In genomic region chr14:72583316-72584272, GRCh38 we compare ENCODE assay signal across 15 cellular contexts.
"Had no signal": no experiment of that assay in that cellular context is flagged by ENCODE, and none has a peak within 500 bp of the region (broad histone marks: within the 10 kb centered on the region; RNA-seq: fewer than 3 reads in every experiment).

No MANE protein-coding gene starts in this region.

- H3K27ac Mint-ChIP-seq: activated CD4-positive, alpha-beta memory T cell treated with anti-CD3 and anti-CD28 coated beads, Interleukin-2, amount 10 ng/mL, durations not matched to agents 7 days and 5 days; immature natural killer cell; naive thymus-derived CD8-positive, alpha-beta T cell; stimulated activated naive B cell treated with anti-CD40 and anti-IgM and Interleukin-4, amounts not matched to agents 10 μg/mL and 1 μg/mL and 100 μg/mL, for 72 hours; WTC11 had no signal

- H3K4me3 Mint-ChIP-seq: activated CD4-positive, alpha-beta memory T cell treated with anti-CD3 and anti-CD28 coated beads, Interleukin-2, amount 10 ng/mL, durations not matched to agents 7 days and 5 days; immature natural killer cell; naive thymus-derived CD8-positive, alpha-beta T cell; stimulated activated naive B cell treated with anti-CD40 and anti-IgM and Interleukin-4, amounts not matched to agents 10 μg/mL and 1 μg/mL and 100 μg/mL, for 72 hours; WTC11 had no signal

- H3K9me3 Mint-ChIP-seq: immature natural killer cell had no signal

- DNase-seq: activated CD4-positive, alpha-beta memory T cell treated with anti-CD3 and anti-CD28 coated beads, Interleukin-2, amount 10 ng/mL, durations not matched to agents 7 days and 5 days; activated CD4-positive, alpha-beta T cell treated with anti-CD3 and anti-CD28 coated beads for 4 hours; activated effector memory CD4-positive, alpha-beta T cell treated with anti-CD3 and anti-CD28 coated beads, Interleukin-2, amount 50 U/mL, for 16 hours; activated naive CD4-positive, alpha-beta T cell treated with anti-CD3 and anti-CD28 coated beads, Interleukin-2, amount 50 U/mL, for 16 hours; activated T-cell treated with anti-CD3 and anti-CD28 coated beads, Interleukin-2, amount 50 U/mL, for 48 hours; immature natural killer cell; mesenchymal stem cell; mucosa of descending colon; naive thymus-derived CD8-positive, alpha-beta T cell; ovary; stimulated activated CD4-positive, alpha-beta T cell treated with anti-CD3 and anti-CD28 coated beads, Interleukin-4, amount 100 ng/mL, for 24 hours; stimulated activated naive B cell treated with anti-CD40 and anti-IgM and Interleukin-4, amounts not matched to agents 10 μg/mL and 1 μg/mL and 100 μg/mL, for 72 hours; upper lobe of left lung had no signal

- H3K36me3 Mint-ChIP-seq: WTC11 had no signal

- H3K4me1 Mint-ChIP-seq: immature natural killer cell had no signal

- H3K4me3 ChIP-seq: mucosa of descending colon, ovary, thoracic aorta, upper lobe of left lung had no signal
